1 cellular context compared by ENCODE assay signal in genomic region chr7:120998996-120999565, GRCh38.
TF ChIP-seq lines count a peak whose summit lies in the region.

No MANE protein-coding gene starts in this region.

TF ChIP-seq in K562, 482 proteins besides CTCF, POLR2A, EP300 and RAD21 (continued from another document and continues in another):
- TF ChIP-seq, protein P1, sequence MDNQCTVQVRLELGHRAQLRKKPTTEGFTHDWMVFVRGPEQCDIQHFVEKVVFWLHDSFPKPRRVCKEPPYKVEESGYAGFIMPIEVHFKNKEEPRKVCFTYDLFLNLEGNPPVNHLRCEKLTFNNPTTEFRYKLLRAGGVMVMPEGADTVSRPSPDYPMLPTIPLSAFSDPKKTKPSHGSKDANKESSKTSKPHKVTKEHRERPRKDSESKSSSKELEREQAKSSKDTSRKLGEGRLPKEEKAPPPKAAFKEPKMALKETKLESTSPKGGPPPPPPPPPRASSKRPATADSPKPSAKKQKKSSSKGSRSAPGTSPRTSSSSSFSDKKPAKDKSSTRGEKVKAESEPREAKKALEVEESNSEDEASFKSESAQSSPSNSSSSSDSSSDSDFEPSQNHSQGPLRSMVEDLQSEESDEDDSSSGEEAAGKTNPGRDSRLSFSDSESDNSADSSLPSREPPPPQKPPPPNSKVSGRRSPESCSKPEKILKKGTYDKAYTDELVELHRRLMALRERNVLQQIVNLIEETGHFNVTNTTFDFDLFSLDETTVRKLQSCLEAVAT (IDR thresholded peaks at IDR 0.05): peak in 1 of 2 experiments; percentile 10; a peak in 1 of 4 replicates
- no peak for TF ChIP-seq GTF2E2 (tag; IDR thresholded peaks at IDR 0.05)
- no peak for TF ChIP-seq SMC3 (conservative IDR thresholded peaks at IDR 0.05; ENCODE audit: insufficient read depth, low read depth, low read length)
- no peak for TF ChIP-seq ZNF449 (CRISPR knock-in tag; IDR thresholded peaks at IDR 0.05)
- no peak for TF ChIP-seq NEUROD1 (IDR thresholded peaks at IDR 0.05; ENCODE audit: borderline replicate concordance, low read depth, low read length, partially characterized antibody)
- 0 out of 2 replicates have a peak, but pooled peaks have one; percentile 15 for TF ChIP-seq NCOR1 (IDR thresholded peaks at IDR 0.05)
- TF ChIP-seq THRB (CRISPR knock-in tag; conservative IDR thresholded peaks at IDR 0.05): no peak
- no peak for TF ChIP-seq SMARCA4 (IDR thresholded peaks at IDR 0.05)
- no peak for TF ChIP-seq HLTF (IDR thresholded peaks at IDR 0.05)
- no peak for TF ChIP-seq MCM5 (IDR thresholded peaks at IDR 0.05; ENCODE audit: low read depth)
- peak in 1 of 2 experiments; percentile 42 for TF ChIP-seq NCOA2 (IDR thresholded peaks at IDR 0.05; ENCODE audit: partially characterized antibody in 2 of 2)
- no peak for TF ChIP-seq SRF (CRISPR knock-in tag; IDR thresholded peaks at IDR 0.05)
- TF ChIP-seq, protein P2, sequence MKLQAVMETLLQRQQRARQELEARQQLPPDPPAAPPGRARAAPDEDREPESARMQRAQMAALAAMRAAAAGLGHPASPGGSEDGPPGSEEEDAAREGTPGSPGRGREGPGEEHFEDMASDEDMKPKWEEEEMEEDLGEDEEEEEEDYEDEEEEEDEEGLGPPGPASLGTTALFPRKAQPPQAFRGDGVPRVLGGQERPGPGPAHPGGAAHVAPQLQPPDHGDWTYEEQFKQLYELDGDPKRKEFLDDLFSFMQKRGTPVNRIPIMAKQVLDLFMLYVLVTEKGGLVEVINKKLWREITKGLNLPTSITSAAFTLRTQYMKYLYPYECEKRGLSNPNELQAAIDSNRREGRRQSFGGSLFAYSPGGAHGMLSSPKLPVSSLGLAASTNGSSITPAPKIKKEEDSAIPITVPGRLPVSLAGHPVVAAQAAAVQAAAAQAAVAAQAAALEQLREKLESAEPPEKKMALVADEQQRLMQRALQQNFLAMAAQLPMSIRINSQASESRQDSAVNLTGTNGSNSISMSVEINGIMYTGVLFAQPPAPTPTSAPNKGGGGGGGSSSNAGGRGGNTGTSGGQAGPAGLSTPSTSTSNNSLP (IDR thresholded peaks at IDR 0.05; ENCODE audit: borderline replicate concordance, low read depth, low read length): peak; percentile 6; the same call in 1 of the 2 replicates
- TF ChIP-seq, protein P3, sequence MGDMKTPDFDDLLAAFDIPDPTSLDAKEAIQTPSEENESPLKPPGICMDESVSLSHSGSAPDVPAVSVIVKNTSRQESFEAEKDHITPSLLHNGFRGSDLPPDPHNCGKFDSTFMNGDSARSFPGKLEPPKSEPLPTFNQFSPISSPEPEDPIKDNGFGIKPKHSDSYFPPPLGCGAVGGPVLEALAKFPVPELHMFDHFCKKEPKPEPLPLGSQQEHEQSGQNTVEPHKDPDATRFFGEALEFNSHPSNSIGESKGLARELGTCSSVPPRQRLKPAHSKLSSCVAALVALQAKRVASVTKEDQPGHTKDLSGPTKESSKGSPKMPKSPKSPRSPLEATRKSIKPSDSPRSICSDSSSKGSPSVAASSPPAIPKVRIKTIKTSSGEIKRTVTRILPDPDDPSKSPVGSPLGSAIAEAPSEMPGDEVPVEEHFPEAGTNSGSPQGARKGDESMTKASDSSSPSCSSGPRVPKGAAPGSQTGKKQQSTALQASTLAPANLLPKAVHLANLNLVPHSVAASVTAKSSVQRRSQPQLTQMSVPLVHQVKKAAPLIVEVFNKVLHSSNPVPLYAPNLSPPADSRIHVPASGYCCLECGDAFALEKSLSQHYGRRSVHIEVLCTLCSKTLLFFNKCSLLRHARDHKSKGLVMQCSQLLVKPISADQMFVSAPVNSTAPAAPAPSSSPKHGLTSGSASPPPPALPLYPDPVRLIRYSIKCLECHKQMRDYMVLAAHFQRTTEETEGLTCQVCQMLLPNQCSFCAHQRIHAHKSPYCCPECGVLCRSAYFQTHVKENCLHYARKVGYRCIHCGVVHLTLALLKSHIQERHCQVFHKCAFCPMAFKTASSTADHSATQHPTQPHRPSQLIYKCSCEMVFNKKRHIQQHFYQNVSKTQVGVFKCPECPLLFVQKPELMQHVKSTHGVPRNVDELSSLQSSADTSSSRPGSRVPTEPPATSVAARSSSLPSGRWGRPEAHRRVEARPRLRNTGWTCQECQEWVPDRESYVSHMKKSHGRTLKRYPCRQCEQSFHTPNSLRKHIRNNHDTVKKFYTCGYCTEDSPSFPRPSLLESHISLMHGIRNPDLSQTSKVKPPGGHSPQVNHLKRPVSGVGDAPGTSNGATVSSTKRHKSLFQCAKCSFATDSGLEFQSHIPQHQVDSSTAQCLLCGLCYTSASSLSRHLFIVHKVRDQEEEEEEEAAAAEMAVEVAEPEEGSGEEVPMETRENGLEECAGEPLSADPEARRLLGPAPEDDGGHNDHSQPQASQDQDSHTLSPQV (IDR thresholded peaks at IDR 0.05): peak; percentile 26
- TF ChIP-seq PHF8 (IDR thresholded peaks at IDR 0.05; ENCODE audit: borderline replicate concordance, low read length): no peak
- TF ChIP-seq MXI1 (IDR thresholded peaks at IDR 0.05; ENCODE audit: low read depth, low read length): no peak
- TF ChIP-seq NR1H2 (CRISPR knock-in tag; IDR thresholded peaks at IDR 0.05): no peak
- TF ChIP-seq RFX1 (IDR thresholded peaks at IDR 0.05): 0 out of 2 replicates have a peak, but pooled peaks have one; percentile 6
- 0 out of 2 replicates have a peak, but pooled peaks have one; percentile 23 for TF ChIP-seq GATAD2B (IDR thresholded peaks at IDR 0.05; ENCODE audit: borderline replicate concordance)
- TF ChIP-seq ZC3H8 (IDR thresholded peaks at IDR 0.05): no peak
- TF ChIP-seq NBN (IDR thresholded peaks at IDR 0.05; ENCODE audit: low read depth): no peak
- TF ChIP-seq HDAC3 (IDR thresholded peaks at IDR 0.05; ENCODE audit: borderline replicate concordance, partially characterized antibody): peak; percentile 42
- TF ChIP-seq E2F4 (CRISPR knock-in tag; IDR thresholded peaks at IDR 0.05; ENCODE audit: low read depth): no peak
- no peak for TF ChIP-seq MAFK (IDR thresholded peaks at IDR 0.05; ENCODE audit: low read length)
- no peak; the same call in 1 of the 2 replicates for TF ChIP-seq RBFOX2 (IDR thresholded peaks at IDR 0.05; ENCODE audit: low read depth, low read length)
- no peak for TF ChIP-seq STAT6 (CRISPR knock-in tag; IDR thresholded peaks at IDR 0.05)
- no peak for TF ChIP-seq CGGBP1 (CRISPR knock-in tag; IDR thresholded peaks at IDR 0.05)
- no peak for TF ChIP-seq ZFP36 (IDR thresholded peaks at IDR 0.05; ENCODE audit: low read depth, low read length, partially characterized antibody)
- TF ChIP-seq TFE3 (CRISPR knock-in tag; IDR thresholded peaks at IDR 0.05): no peak
- TF ChIP-seq, protein P4, sequence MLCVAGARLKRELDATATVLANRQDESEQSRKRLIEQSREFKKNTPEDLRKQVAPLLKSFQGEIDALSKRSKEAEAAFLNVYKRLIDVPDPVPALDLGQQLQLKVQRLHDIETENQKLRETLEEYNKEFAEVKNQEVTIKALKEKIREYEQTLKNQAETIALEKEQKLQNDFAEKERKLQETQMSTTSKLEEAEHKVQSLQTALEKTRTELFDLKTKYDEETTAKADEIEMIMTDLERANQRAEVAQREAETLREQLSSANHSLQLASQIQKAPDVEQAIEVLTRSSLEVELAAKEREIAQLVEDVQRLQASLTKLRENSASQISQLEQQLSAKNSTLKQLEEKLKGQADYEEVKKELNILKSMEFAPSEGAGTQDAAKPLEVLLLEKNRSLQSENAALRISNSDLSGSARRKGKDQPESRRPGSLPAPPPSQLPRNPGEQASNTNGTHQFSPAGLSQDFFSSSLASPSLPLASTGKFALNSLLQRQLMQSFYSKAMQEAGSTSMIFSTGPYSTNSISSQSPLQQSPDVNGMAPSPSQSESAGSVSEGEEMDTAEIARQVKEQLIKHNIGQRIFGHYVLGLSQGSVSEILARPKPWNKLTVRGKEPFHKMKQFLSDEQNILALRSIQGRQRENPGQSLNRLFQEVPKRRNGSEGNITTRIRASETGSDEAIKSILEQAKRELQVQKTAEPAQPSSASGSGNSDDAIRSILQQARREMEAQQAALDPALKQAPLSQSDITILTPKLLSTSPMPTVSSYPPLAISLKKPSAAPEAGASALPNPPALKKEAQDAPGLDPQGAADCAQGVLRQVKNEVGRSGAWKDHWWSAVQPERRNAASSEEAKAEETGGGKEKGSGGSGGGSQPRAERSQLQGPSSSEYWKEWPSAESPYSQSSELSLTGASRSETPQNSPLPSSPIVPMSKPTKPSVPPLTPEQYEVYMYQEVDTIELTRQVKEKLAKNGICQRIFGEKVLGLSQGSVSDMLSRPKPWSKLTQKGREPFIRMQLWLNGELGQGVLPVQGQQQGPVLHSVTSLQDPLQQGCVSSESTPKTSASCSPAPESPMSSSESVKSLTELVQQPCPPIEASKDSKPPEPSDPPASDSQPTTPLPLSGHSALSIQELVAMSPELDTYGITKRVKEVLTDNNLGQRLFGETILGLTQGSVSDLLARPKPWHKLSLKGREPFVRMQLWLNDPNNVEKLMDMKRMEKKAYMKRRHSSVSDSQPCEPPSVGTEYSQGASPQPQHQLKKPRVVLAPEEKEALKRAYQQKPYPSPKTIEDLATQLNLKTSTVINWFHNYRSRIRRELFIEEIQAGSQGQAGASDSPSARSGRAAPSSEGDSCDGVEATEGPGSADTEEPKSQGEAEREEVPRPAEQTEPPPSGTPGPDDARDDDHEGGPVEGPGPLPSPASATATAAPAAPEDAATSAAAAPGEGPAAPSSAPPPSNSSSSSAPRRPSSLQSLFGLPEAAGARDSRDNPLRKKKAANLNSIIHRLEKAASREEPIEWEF (CRISPR knock-in tag; IDR thresholded peaks at IDR 0.05): no peak
- no peak for TF ChIP-seq PCBP2 (IDR thresholded peaks at IDR 0.05; ENCODE audit: low read depth, low read length, poor library complexity, severe bottlenecking)
- TF ChIP-seq ELF4 (CRISPR knock-in tag; IDR thresholded peaks at IDR 0.05): no peak
- TF ChIP-seq STAT5B (CRISPR knock-in tag; IDR thresholded peaks at IDR 0.05): no peak
- TF ChIP-seq ZFPM2 (CRISPR knock-in tag; IDR thresholded peaks at IDR 0.05): no peak
- no peak for TF ChIP-seq HDAC2 (IDR thresholded peaks at IDR 0.05)
- no peak for TF ChIP-seq PRPF4 (IDR thresholded peaks at IDR 0.05; ENCODE audit: insufficient read depth, low read depth, low read length, poor library complexity, severe bottlenecking)
- no peak for TF ChIP-seq BDP1 (IDR thresholded peaks at IDR 0.05; ENCODE audit: insufficient read depth, insufficient read length)
